ENCODE assay signal across 25 cellular contexts in the genomic region with DNA sequence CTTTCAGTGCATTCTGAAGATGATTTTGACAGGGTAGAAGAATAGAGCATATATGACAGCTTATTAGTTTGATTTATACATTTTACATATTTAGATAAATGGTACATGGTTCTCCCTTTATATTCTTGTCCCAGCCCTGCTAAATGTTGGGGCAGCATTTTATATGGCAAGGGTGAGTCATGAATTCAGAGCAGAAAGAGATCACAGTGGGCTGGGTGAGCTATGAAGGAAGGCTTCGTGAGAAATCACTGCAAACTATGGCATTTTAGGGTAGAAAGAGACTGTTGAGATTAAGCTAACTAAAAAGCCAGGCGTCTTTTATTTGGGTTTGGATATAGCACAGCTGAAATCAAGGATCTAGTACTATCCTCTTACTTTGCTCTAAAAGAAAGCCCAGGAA. TPM values are rescaled to one million over a fixed set of nuclear protein-coding genes. Genes with fewer than 3 reads are reported as not detected.
DNase-seq lines count a peak whose midpoint lies in the region; ATAC-seq and TF ChIP-seq lines count a peak whose summit lies in the region.
"Had no signal": no experiment of that assay in that cellular context is flagged by ENCODE, and none has a peak within 500 bp of the region (broad histone marks: within the 10 kb centered on the region; RNA-seq: fewer than 3 reads in every experiment).

No MANE protein-coding gene starts in this region.

- no peak overlapping the region for H3K23ac ChIP-seq in neuronal stem cell (ENCODE audit: low read depth, low read length, poor library complexity)

- WGBS in GM23248 (ENCODE audit: low coverage in 1 of 2, low lambda C conversion rate in 2 of 2, missing lambda C conversion rate in 2 of 2), 2 experiments, result 58 to 69% methylated on average over 2 of the region's 2 CpGs
- no CpG with 5 or more reads among the region's 2 CpGs for WGBS in neuronal stem cell (ENCODE audit: extremely low coverage in 2 of 2, insufficient read length in 2 of 2, insufficient replicate concordance in 1 of 2), 2 donors
- 63 to 74% methylated on average over 2 of the region's 2 CpGs for WGBS in gastroesophageal sphincter (ENCODE audit: low coverage in 1 of 2), 2 donors

- H3K27ac ChIP-seq in GM23248, result no peak overlapping the region
- no peak overlapping the region for H3K27ac ChIP-seq in neuronal stem cell (replicated peaks; ENCODE audit: low read length)
- peak overlapping the region; percentile 44 for H3K27ac ChIP-seq in skeletal muscle tissue (ENCODE audit: low read depth, low read length)
- no peak overlapping the region for H3K27ac ChIP-seq in gastroesophageal sphincter
- no peak overlapping the region for H3K27ac ChIP-seq in lower lobe of right lung
- H3K27ac ChIP-seq: BLaER1, RWPE1 had no signal

- peak; percentile 38 for DNase-seq in GM23248
- peak; percentile 33 for DNase-seq in adipocyte (ENCODE audit: low read depth)
- DNase-seq in neuronal stem cell (ENCODE audit: low spot score), result no peak
- no peak for DNase-seq in DMS79 (lab: John Stamatoyannopoulos, UW)
- DNase-seq in lower lobe of right lung, result no peak
- DNase-seq: CD4-positive, CD25-positive, alpha-beta regulatory T cell; HCEC 1CT; KBM-7; NCI-H1048; NCI-H1417; NCI-H1694; NCI-H2081; NCI-H2227 treated with DMSO at 0.1 percent for 48 hours; NCI-H526 treated with DMSO at 0.1 percent for 48 hours; SHP77 had no signal

- H3K18ac ChIP-seq in neuronal stem cell (ENCODE audit: low read length), result no peak overlapping the region

- 0 out of 2 replicates have a peak, but pooled peaks cover 4% of the 10 kb centered on the region for H3F3A ChIP-seq in GM23248 (ENCODE audit: insufficient read depth)

- H2AFZ ChIP-seq in GM23248 (no peak overlapping the region), neuronal stem cell (ENCODE audit: low read length) (peak overlapping the region; percentile 29)

- H2BK5ac ChIP-seq in neuronal stem cell (ENCODE audit: low read length), result no peak overlapping the region

- no peak for TF ChIP-seq EP300 in gastroesophageal sphincter (IDR thresholded peaks at IDR 0.05)

- H4K20me1 ChIP-seq in GM23248 (ENCODE audit: insufficient read depth), result no peaks in the 10 kb centered on the region
- H4K20me1 ChIP-seq: BLaER1 had no signal

- no peaks in the 10 kb centered on the region for H3K79me1 ChIP-seq in neuronal stem cell (ENCODE audit: low read depth, low read length)

- H3K4me3 ChIP-seq in GM23248 (no peak overlapping the region), adipocyte (ENCODE audit: low read length) (no peak overlapping the region), neuronal stem cell (ENCODE audit: low read length in 2 of 2) (no peak overlapping the region), skeletal muscle tissue (ENCODE audit: low read length in 3 of 3) (no peak overlapping the region), gastroesophageal sphincter (no peak overlapping the region), lower lobe of right lung (no peak overlapping the region)
- H3K4me3 ChIP-seq: BLaER1, GM12878 had no signal

- no peak overlapping the region for H2BK120ac ChIP-seq in neuronal stem cell (ENCODE audit: low read depth, low read length)

- no peak for TF ChIP-seq POLR2A in gastroesophageal sphincter (IDR thresholded peaks at IDR 0.05)

- H3K9me2 ChIP-seq in GM23248 (ENCODE audit: insufficient read depth), result no peaks in the 10 kb centered on the region

- H3K4ac ChIP-seq in neuronal stem cell (ENCODE audit: low read length), result no peak overlapping the region

- intact Hi-C loops in lower lobe of right lung (cut with DNase I), result no loop called here

- H3K14ac ChIP-seq in neuronal stem cell (ENCODE audit: low read length), result no peak overlapping the region

- H4K8ac ChIP-seq in neuronal stem cell (ENCODE audit: low read depth, low read length), result no peak overlapping the region

- H3K9me3 ChIP-seq in GM23248 (ENCODE audit: low read depth) (no peaks in the 10 kb centered on the region), adipocyte (ENCODE audit: control insufficient read depth, low read length) (no peaks in the 10 kb centered on the region), neuronal stem cell (replicated peaks in 1 of 2; ENCODE audit: control insufficient read depth in 2 of 2, insufficient read depth in 1 of 2, low read depth in 1 of 2, low read length in 2 of 2) (no peaks in the 10 kb centered on the region), skeletal muscle tissue (ENCODE audit: control insufficient read depth in 3 of 3, low read length in 3 of 3) (no peaks in the 10 kb centered on the region), gastroesophageal sphincter (no peaks in the 10 kb centered on the region), lower lobe of right lung (no peaks in the 10 kb centered on the region)

- H3K9ac ChIP-seq in GM23248, result no peak overlapping the region
- H3K9ac ChIP-seq in adipocyte (ENCODE audit: low read length), result no peak overlapping the region
- no peak overlapping the region for H3K9ac ChIP-seq in neuronal stem cell (ENCODE audit: low read depth, low read length, poor library complexity)
- H3K9ac ChIP-seq in skeletal muscle tissue (ENCODE audit: low read depth in 1 of 3, low read length in 3 of 3), result no peak overlapping the region
- H3K9ac ChIP-seq: BLaER1 had no signal

- H3K4me2 ChIP-seq in GM23248 (ENCODE audit: unreplicated experiment) (no peak overlapping the region), neuronal stem cell (ENCODE audit: insufficient read depth, low read length, poor library complexity, severe bottlenecking) (no peak overlapping the region)
- H3K4me2 ChIP-seq: BLaER1 had no signal

- H3K36me3 ChIP-seq in GM23248 (ENCODE audit: low read depth), result no peaks in the 10 kb centered on the region
- no peaks in the 10 kb centered on the region for H3K36me3 ChIP-seq in adipocyte (ENCODE audit: control insufficient read depth, insufficient read depth, low read length, severe bottlenecking)
- H3K36me3 ChIP-seq in neuronal stem cell (replicated peaks in 1 of 2; ENCODE audit: control insufficient read depth in 2 of 2, insufficient read depth in 2 of 2, low read length in 2 of 2), result no peaks in the 10 kb centered on the region
- H3K36me3 ChIP-seq in skeletal muscle tissue (ENCODE audit: control insufficient read depth in 3 of 3, insufficient read depth in 3 of 3, low read length in 3 of 3), result no peaks in the 10 kb centered on the region
- H3K36me3 ChIP-seq in gastroesophageal sphincter, result no peaks in the 10 kb centered on the region
- H3K36me3 ChIP-seq in lower lobe of right lung, result no peaks in the 10 kb centered on the region
- H3K36me3 ChIP-seq: BLaER1 had no signal

- H2BK12ac ChIP-seq in neuronal stem cell (ENCODE audit: low read length), result no peak overlapping the region

- TF ChIP-seq CTCF in gastroesophageal sphincter (IDR thresholded peaks at IDR 0.05), result no peak
- TF ChIP-seq CTCF in lower lobe of right lung (IDR thresholded peaks at IDR 0.05), result no peak

- 0 out of 2 replicates have a peak, but pooled peaks cover 3% of the 10 kb centered on the region for H3K4me1 ChIP-seq in GM23248 (ENCODE audit: insufficient read depth)
- peaks cover 14% of the 10 kb centered on the region for H3K4me1 ChIP-seq in adipocyte (ENCODE audit: control insufficient read depth, insufficient read depth, low read length)
- no peaks in the 10 kb centered on the region for H3K4me1 ChIP-seq in neuronal stem cell (ENCODE audit: control insufficient read depth in 2 of 2, insufficient read depth in 1 of 2, low read depth in 1 of 2, low read length in 2 of 2)
- peaks cover 3 to 9% (median 4%) of the 10 kb centered on the region in 3 donors for H3K4me1 ChIP-seq in skeletal muscle tissue (ENCODE audit: control insufficient read depth in 3 of 3, insufficient read depth in 3 of 3, low read length in 3 of 3)
- H3K4me1 ChIP-seq in gastroesophageal sphincter, result no peaks in the 10 kb centered on the region
- no peaks in the 10 kb centered on the region for H3K4me1 ChIP-seq in lower lobe of right lung

- no peaks in the 10 kb centered on the region for H3K79me2 ChIP-seq in GM23248 (ENCODE audit: insufficient read depth)

- in situ Hi-C loops in GM23248 (cut with MboI), result no loop called here

- ATAC-seq in gastroesophageal sphincter (no peak), lower lobe of right lung (no peak)
- ATAC-seq: GM12878, Panc1 had no signal

- no peak overlapping the region for H4K91ac ChIP-seq in neuronal stem cell (ENCODE audit: low read depth, low read length, poor library complexity)

- H3K27me3 ChIP-seq in GM23248 (replicated peaks; ENCODE audit: insufficient read depth) (no peaks in the 10 kb centered on the region; the same call in 1 of the 2 replicates), adipocyte (replicated peaks; ENCODE audit: control insufficient read depth, insufficient read depth, low read length) (no peaks in the 10 kb centered on the region), neuronal stem cell (ENCODE audit: control insufficient read depth in 3 of 3, insufficient read depth in 3 of 3, low read depth in 1 of 3, low read length in 3 of 3) (peaks cover 0 to 4% (median 0%) of the 10 kb centered on the region in 3 experiments), skeletal muscle tissue (ENCODE audit: control insufficient read depth in 3 of 3, insufficient read depth in 3 of 3, low read length in 3 of 3) (no peaks in the 10 kb centered on the region), gastroesophageal sphincter (no peaks in the 10 kb centered on the region), lower lobe of right lung (ENCODE audit: low read depth) (no peaks in the 10 kb centered on the region)
- H3K27me3 ChIP-seq: BLaER1 had no signal

- H2BK15ac ChIP-seq in neuronal stem cell (ENCODE audit: low read length), result no peak overlapping the region

- H2AK5ac ChIP-seq in neuronal stem cell (ENCODE audit: low read depth, low read length), result no peak overlapping the region

RNA-seq across cellular contexts. Expression of a gene that starts 23.9 kb away (rescaled TPM):
- total RNA-seq in GM23248 (2014; rRNA removed; shearing (Covaris generic)), result not detected in 2 replicates
- not detected in 2 replicates for polyA plus RNA-seq in GM23248 (2016; fragmentation: Nextera tagmentation; extraction: Ambion mirVana)
- not detected for polyA plus RNA-seq in neuronal stem cell (2013, experiment 1 of 2)
- polyA plus RNA-seq in neuronal stem cell (2013, experiment 2 of 2), result 0.04 TPM
- total RNA-seq in skeletal muscle tissue (29.7 TPM), gastroesophageal sphincter (under 1 TPM in 1 of 4 donors, not detected in 3; 0.62 TPM), lower lobe of right lung (not detected)
- total RNA-seq: A172; CD4-positive, CD25-positive, alpha-beta regulatory T cell; Daoy; H1; NCI-H460 had no signal
- polyA plus RNA-seq: CD4-positive, CD25-positive, alpha-beta regulatory T cell; GM12878; H1 had no signal

RNA-seq across cellular contexts. Expression of a gene that starts 54.8 kb away (rescaled TPM):
- 21.1 and 22.4 TPM in 2 replicates for total RNA-seq in GM23248 (2014; rRNA removed; shearing (Covaris generic))
- 37.6 and 38.0 TPM in 2 replicates for polyA plus RNA-seq in GM23248 (2016; fragmentation: Nextera tagmentation; extraction: Ambion mirVana)
- 16.2 TPM for polyA plus RNA-seq in neuronal stem cell (2013, experiment 1 of 2)
- 17.5 TPM for polyA plus RNA-seq in neuronal stem cell (2013, experiment 2 of 2)
- total RNA-seq in skeletal muscle tissue (4.7 TPM), gastroesophageal sphincter (10 to 100 TPM in 1 of 4 donors, 1 to 10 TPM in 3; 6.4 to 10.6 (median 7.7) TPM), lower lobe of right lung (5.8 TPM)

Comparison
In these comparisons a context has a peak if more than half of its experiments do, and no peak if none do; other contexts are left out.
1. DNase-seq: peak in GM23248 (single experiment) and adipocyte (single experiment); none in neuronal stem cell (single experiment), DMS79 (single experiment) and lower lobe of right lung (single experiment).
2. RNA of a gene that starts 23.9 kb away (total RNA-seq): 29.7 TPM in skeletal muscle tissue (single experiment); not detected in GM23248, 0.62 TPM in gastroesophageal sphincter and not detected in lower lobe of right lung (single experiment); every median in the first group is over 10 times any median in the second.